In the genomic region with DNA sequence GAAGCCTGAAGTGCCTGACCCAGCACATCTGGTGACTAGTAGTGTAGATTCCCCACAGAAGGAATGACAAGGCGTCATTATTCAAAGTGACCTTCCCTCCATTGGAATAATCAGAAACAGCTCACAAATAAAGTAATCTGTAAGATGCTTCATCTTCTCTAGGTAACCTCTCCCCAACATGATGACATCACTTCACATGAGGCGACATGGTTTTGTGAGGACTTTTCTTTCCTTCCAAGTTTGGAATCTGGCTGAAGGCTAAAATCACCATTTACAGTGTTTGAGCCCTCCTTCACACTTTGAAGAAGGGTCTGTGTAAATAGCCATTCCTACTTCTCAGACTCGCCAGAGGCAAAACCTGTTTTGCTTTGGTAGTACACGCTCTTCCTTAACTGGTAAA, we compare ENCODE assay signal across 24 cellular contexts. TPM values are rescaled to one million over a fixed set of nuclear protein-coding genes. Genes with fewer than 3 reads are reported as not detected.
"Had no signal": no experiment of that assay in that cellular context is flagged by ENCODE, and none has a peak within 500 bp of the region (broad histone marks: within the 10 kb centered on the region; RNA-seq: fewer than 3 reads in every experiment).

No MANE protein-coding gene starts in this region.

- H3K4me3 Mint-ChIP-seq: activated naive CD8-positive, alpha-beta T cell; mesothelial cell of epicardium; naive B cell had no signal

- H3K9ac ChIP-seq: parathyroid adenoma had no signal

- H3K36me3 ChIP-seq: adrenal gland, suprapubic skin, upper lobe of right lung had no signal

- H3K9me3 Mint-ChIP-seq: mesothelial cell of epicardium, naive B cell had no signal

- H3K4me2 ChIP-seq: smooth muscle cell had no signal

- H3K27me3 Mint-ChIP-seq: naive B cell had no signal

- H3K27ac Mint-ChIP-seq: activated naive CD8-positive, alpha-beta T cell; mesothelial cell of epicardium; naive B cell had no signal

- H3K27me3 ChIP-seq: adrenal gland had no signal

- DNase-seq: activated CD4-positive, alpha-beta T cell treated with anti-CD3 and anti-CD28 coated beads for 4 hours; activated CD4-positive, alpha-beta T cell treated with anti-CD3 and anti-CD28 coated beads, Interleukin-2, amount 50 U/mL, for 4 hours; activated CD8-positive, alpha-beta memory T cell treated with anti-CD3 and anti-CD28 coated beads for 24 hours; activated effector memory CD4-positive, alpha-beta T cell treated with Interleukin-2 at 50 U/mL for 16 hours; activated naive CD4-positive, alpha-beta T cell treated with Interleukin-2 at 50 U/mL for 16 hours; caudate nucleus; head of caudate nucleus; hippocampal formation; kidney; left colon; mammary epithelial cell; naive B cell; psoas muscle; stimulated activated CD4-positive, alpha-beta T cell treated with anti-CD3 and anti-CD28 coated beads, Interleukin-1b, Interleukin-23, amount 100 ng/mL, for 48 hours; stimulated activated naive CD4-positive, alpha-beta T cell; upper lobe of right lung had no signal

- H3K4me3 ChIP-seq: adrenal gland, psoas muscle, smooth muscle cell, suprapubic skin, upper lobe of right lung had no signal

- H3K27ac ChIP-seq: adrenal gland, parathyroid adenoma, psoas muscle, suprapubic skin, upper lobe of right lung had no signal

- H3K9me3 ChIP-seq: adrenal gland, psoas muscle, suprapubic skin, upper lobe of right lung had no signal

- H3K36me3 Mint-ChIP-seq: mesothelial cell of epicardium, naive B cell had no signal

- H3K79me2 ChIP-seq: parathyroid adenoma had no signal

- H2AFZ ChIP-seq: parathyroid adenoma had no signal

- H3K4me1 ChIP-seq: adrenal gland, parathyroid adenoma, psoas muscle, suprapubic skin, upper lobe of right lung had no signal

- H3K4me1 Mint-ChIP-seq: naive B cell had no signal

RNA-seq across cellular contexts. Expression of gene ERG, which starts 32.9 kb away (rescaled TPM):
- total RNA-seq: T-helper 1 cell treated with Interleukin-12 subunit alpha and Interleukin-12 subunit beta and Interleukin-4 antibody, amounts not matched to agents 30 ng/mL and 1 ng/mL, for 36 hours had no signal
- polyA plus RNA-seq: neural cell had no signal
